Comparison of ENCODE assay signal across 13 cellular contexts in genomic region chr10:21811245-21811585, GRCh38.
DNase-seq lines count a peak whose midpoint lies in the region; FAIRE-seq and TF ChIP-seq lines count a peak whose summit lies in the region.
"Had no signal": no experiment of that assay in that cellular context is flagged by ENCODE, and none has a peak within 500 bp of the region (broad histone marks: within the 10 kb centered on the region; RNA-seq: fewer than 3 reads in every experiment).

No MANE protein-coding gene starts in this region.

- 86 to 87% methylated on average over 1 to 2 of the region's 2 CpGs for WGBS in endodermal cell (ENCODE audit: insufficient coverage in 1 of 2, insufficient read length in 1 of 2), 2 experiments
- WGBS in esophagus muscularis mucosa = 84% methylated on average over 2 of the region's 2 CpGs

- H3K4me2 ChIP-seq in keratinocyte (ENCODE audit: control insufficient read depth, extremely low read depth, insufficient read depth, low read depth, low read length) = peak overlapping the region; percentile 53

- dilution Hi-C loops in keratinocyte (cut with MboI; ENCODE audit: extremely low pct_ligation_motif_present, low sequenced_read_pairs) = no loop called here

- no peaks in the 10 kb centered on the region for H3K9me1 ChIP-seq in keratinocyte (ENCODE audit: control insufficient read depth, extremely low read depth, insufficient read depth, low read length)

- peak in 1 of 2 experiments; percentile 17 for DNase-seq in SJCRH30
- DNase-seq in endodermal cell = no peak
- peak; percentile 25 for DNase-seq in keratinocyte (ENCODE audit: low read depth, low spot score)
- DNase-seq in activated T-cell treated with anti-CD3 and anti-CD28 coated beads for 4 hours = no peak
- DNase-seq in iPS-NIHi11 (ENCODE audit: low spot score) = no peak
- DNase-seq in esophagus muscularis mucosa (ENCODE audit: extremely low spot score) = no peak
- DNase-seq in NOMO-1 treated with dmso at 0.1 percent for 144 hours (lab: John Stamatoyannopoulos, UW; ENCODE audit: unreplicated experiment) = no peak
- DNase-seq: C1 segment of cervical spinal cord, H7, NCI-H146, NCI-H446, SIG-M5 had no signal

- no peak overlapping the region for H2AFZ ChIP-seq in keratinocyte (ENCODE audit: control insufficient read depth, low read length)

- intact Hi-C loops in esophagus muscularis mucosa (cut with DNase I) = no loop called here

- no peak overlapping the region for H3K4me3 ChIP-seq in HUES48 (ENCODE audit: low read depth, low read length)
- no peak overlapping the region for H3K4me3 ChIP-seq in SJCRH30
- H3K4me3 ChIP-seq in endodermal cell (ENCODE audit: low read length) = no peak overlapping the region
- no peak overlapping the region for H3K4me3 ChIP-seq in keratinocyte (ENCODE audit: control insufficient read depth in 2 of 3, extremely low read depth in 1 of 3, insufficient read depth in 2 of 3, low read depth in 1 of 3, low read length in 3 of 3)
- no peak overlapping the region for H3K4me3 ChIP-seq in esophagus muscularis mucosa

- H3K27ac ChIP-seq in HUES48 (ENCODE audit: low read depth, low read length) = peak overlapping the region; percentile 17
- H3K27ac ChIP-seq in SJCRH30 = peak overlapping the region; percentile 19; the same call in 1 of the 2 replicates
- no peak overlapping the region for H3K27ac ChIP-seq in endodermal cell (ENCODE audit: low read depth, low read length)
- H3K27ac ChIP-seq in keratinocyte (ENCODE audit: control insufficient read depth, insufficient read depth, low read length) = peak overlapping the region; percentile 17
- H3K27ac ChIP-seq in esophagus muscularis mucosa (replicated peaks in 1 of 4) = no peak overlapping the region

- H3K36me3 ChIP-seq in HUES48 (ENCODE audit: control insufficient read depth, insufficient read depth, low read length) (no peaks in the 10 kb centered on the region), SJCRH30 (no peaks in the 10 kb centered on the region), endodermal cell (ENCODE audit: control insufficient read depth, insufficient read depth, low read length) (peaks cover 4% of the 10 kb centered on the region), keratinocyte (ENCODE audit: control insufficient read depth in 2 of 2, extremely low read depth in 1 of 2, insufficient read depth in 2 of 2, low read length in 2 of 2) (no peaks in the 10 kb centered on the region), esophagus muscularis mucosa (peaks cover 0 to 4% (median 0%) of the 10 kb centered on the region in 4 donors)

- H3K27me3 ChIP-seq in HUES48 (ENCODE audit: control insufficient read depth, insufficient read depth, low read length) = no peaks in the 10 kb centered on the region
- H3K27me3 ChIP-seq in SJCRH30 = no peaks in the 10 kb centered on the region
- no peaks in the 10 kb centered on the region for H3K27me3 ChIP-seq in endodermal cell (ENCODE audit: control insufficient read depth, insufficient read depth, low read length, poor library complexity, severe bottlenecking)
- no peaks in the 10 kb centered on the region for H3K27me3 ChIP-seq in keratinocyte (ENCODE audit: control insufficient read depth, extremely low read depth, insufficient read depth, low read length)
- no peaks in the 10 kb centered on the region for H3K27me3 ChIP-seq in esophagus muscularis mucosa

- peak overlapping the region; percentile 19 for H3K27ac Mint-ChIP-seq in endodermal cell

- no peak overlapping the region for H3K4me3 Mint-ChIP-seq in endodermal cell

- peaks cover 2% of the 10 kb centered on the region for H3K9me3 Mint-ChIP-seq in endodermal cell

- peaks cover 29% of the 10 kb centered on the region for H3K4me1 ChIP-seq in HUES48 (ENCODE audit: control insufficient read depth, insufficient read depth, low read length)
- peaks cover 46% of the 10 kb centered on the region for H3K4me1 ChIP-seq in SJCRH30
- peaks cover 20% of the 10 kb centered on the region for H3K4me1 ChIP-seq in endodermal cell (ENCODE audit: control insufficient read depth, insufficient read depth, low read length)
- H3K4me1 ChIP-seq in keratinocyte (ENCODE audit: control insufficient read depth, extremely low read depth, insufficient read depth, low read length) = peaks cover 16% of the 10 kb centered on the region
- no peaks in the 10 kb centered on the region for H3K4me1 ChIP-seq in esophagus muscularis mucosa

- H3K27me3 Mint-ChIP-seq in endodermal cell (ENCODE audit: insufficient read depth) = no peaks in the 10 kb centered on the region

- H4K20me1 ChIP-seq in keratinocyte (ENCODE audit: control insufficient read depth, extremely low read depth, insufficient read depth, low read length) = no peaks in the 10 kb centered on the region

- H3K36me3 Mint-ChIP-seq in endodermal cell (ENCODE audit: low read depth) = peaks cover 15% of the 10 kb centered on the region

- no peak for FAIRE-seq in keratinocyte (lab: Jason Lieb, UNC)

- TF ChIP-seq POLR2A in esophagus muscularis mucosa (IDR thresholded peaks at IDR 0.05; ENCODE audit: low read depth) = no peak

- H3K9me3 ChIP-seq in HUES48 (ENCODE audit: control insufficient read depth, insufficient read depth, low read length) = no peaks in the 10 kb centered on the region
- H3K9me3 ChIP-seq in SJCRH30 (replicated peaks) = no peaks in the 10 kb centered on the region
- peaks cover 8% of the 10 kb centered on the region for H3K9me3 ChIP-seq in endodermal cell (ENCODE audit: control insufficient read depth, low read length)
- H3K9me3 ChIP-seq in keratinocyte (ENCODE audit: control insufficient read depth, low read depth, low read length) = no peaks in the 10 kb centered on the region
- no peaks in the 10 kb centered on the region for H3K9me3 ChIP-seq in esophagus muscularis mucosa

- no peak for TF ChIP-seq EP300 in esophagus muscularis mucosa (IDR thresholded peaks at IDR 0.05)

- no peak for TF ChIP-seq CTCF in endodermal cell (conservative IDR thresholded peaks at IDR 0.05)
- TF ChIP-seq CTCF in keratinocyte (optimal IDR thresholded peaks at IDR 0.05 in 1 of 3, IDR thresholded peaks at IDR 0.05 in 1 of 3, conservative IDR thresholded peaks at IDR 0.05 in 1 of 3; ENCODE audit: extremely low read depth in 1 of 3, insufficient read depth in 2 of 3, low read length in 3 of 3) = no peak
- no peak for TF ChIP-seq CTCF in esophagus muscularis mucosa (IDR thresholded peaks at IDR 0.05)

- H3K9ac ChIP-seq in HUES48 (ENCODE audit: low read depth, low read length) (no peak overlapping the region), endodermal cell (ENCODE audit: extremely low read depth, low read length, poor library complexity, severe bottlenecking) (no peak overlapping the region), keratinocyte (ENCODE audit: control insufficient read depth, extremely low read depth, insufficient read depth, low read length) (no peak overlapping the region)

- no peaks in the 10 kb centered on the region for H3K79me2 ChIP-seq in keratinocyte (ENCODE audit: control insufficient read depth, insufficient read depth, low read length)

- peaks cover 29% of the 10 kb centered on the region for H3K4me1 Mint-ChIP-seq in endodermal cell

Comparison
In these comparisons a context has a peak if more than half of its experiments do, and no peak if none do; other contexts are left out.
1. H3K27ac ChIP-seq: peak in HUES48 (single experiment), SJCRH30 (single experiment) and keratinocyte (single experiment); none in endodermal cell (single experiment) and esophagus muscularis mucosa (0 of 4).